In the genomic region with DNA sequence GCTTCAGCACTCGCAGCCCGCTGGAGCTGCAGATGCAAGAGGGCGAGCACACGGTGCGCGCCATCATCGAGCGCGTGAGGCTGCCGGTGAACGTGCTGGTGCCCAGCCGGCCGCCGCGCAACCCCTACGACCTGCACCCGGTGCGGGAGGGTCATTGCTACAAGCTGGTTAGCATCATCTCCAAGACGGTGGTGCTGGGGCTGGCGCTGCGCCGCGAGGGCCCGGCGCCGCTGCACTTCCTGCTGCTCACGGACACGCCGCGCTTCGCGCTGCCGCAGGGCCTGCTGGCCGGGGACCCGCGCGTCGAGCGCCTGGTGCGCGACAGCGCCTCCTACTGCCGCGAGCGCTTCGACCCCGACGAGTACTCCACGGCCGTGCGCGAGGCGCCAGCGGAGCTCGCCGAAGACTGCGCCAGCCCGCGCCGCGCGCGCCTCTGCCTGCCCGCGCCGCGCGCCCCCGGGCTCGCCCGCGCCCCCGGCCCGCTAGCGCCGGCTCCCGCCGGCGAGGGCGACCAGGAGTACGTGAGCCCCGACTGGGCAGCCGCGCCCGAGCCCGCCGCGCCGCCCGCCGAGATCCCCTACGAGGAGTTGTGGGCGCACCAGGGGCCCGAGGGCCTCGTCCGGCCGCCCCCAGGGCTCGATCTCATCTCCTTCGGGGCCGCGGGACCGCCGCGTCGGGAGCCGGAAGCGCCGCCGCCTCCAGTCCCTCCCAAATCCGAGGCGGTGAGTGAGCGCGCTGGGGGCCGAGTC, we compare ENCODE assay signal across 1 cellular context.
TF ChIP-seq lines count a peak whose summit lies in the region.

No MANE protein-coding gene starts in this region.

TF ChIP-seq in GM12878, 131 proteins besides CTCF, POLR2A, EP300 and RAD21 (continued from another document and continues in another):
- TF ChIP-seq, protein P1, sequence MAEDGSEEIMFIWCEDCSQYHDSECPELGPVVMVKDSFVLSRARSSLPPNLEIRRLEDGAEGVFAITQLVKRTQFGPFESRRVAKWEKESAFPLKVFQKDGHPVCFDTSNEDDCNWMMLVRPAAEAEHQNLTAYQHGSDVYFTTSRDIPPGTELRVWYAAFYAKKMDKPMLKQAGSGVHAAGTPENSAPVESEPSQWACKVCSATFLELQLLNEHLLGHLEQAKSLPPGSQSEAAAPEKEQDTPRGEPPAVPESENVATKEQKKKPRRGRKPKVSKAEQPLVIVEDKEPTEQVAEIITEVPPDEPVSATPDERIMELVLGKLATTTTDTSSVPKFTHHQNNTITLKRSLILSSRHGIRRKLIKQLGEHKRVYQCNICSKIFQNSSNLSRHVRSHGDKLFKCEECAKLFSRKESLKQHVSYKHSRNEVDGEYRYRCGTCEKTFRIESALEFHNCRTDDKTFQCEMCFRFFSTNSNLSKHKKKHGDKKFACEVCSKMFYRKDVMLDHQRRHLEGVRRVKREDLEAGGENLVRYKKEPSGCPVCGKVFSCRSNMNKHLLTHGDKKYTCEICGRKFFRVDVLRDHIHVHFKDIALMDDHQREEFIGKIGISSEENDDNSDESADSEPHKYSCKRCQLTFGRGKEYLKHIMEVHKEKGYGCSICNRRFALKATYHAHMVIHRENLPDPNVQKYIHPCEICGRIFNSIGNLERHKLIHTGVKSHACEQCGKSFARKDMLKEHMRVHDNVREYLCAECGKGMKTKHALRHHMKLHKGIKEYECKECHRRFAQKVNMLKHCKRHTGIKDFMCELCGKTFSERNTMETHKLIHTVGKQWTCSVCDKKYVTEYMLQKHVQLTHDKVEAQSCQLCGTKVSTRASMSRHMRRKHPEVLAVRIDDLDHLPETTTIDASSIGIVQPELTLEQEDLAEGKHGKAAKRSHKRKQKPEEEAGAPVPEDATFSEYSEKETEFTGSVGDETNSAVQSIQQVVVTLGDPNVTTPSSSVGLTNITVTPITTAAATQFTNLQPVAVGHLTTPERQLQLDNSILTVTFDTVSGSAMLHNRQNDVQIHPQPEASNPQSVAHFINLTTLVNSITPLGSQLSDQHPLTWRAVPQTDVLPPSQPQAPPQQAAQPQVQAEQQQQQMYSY (CRISPR knock-in tag; IDR thresholded peaks at IDR 0.05): no peak
- TF ChIP-seq CREM (IDR thresholded peaks at IDR 0.05; ENCODE audit: low read depth) (no peak), SRF (IDR thresholded peaks at IDR 0.05; ENCODE audit: low read depth in 2 of 2, low read length in 2 of 2) (no peak), NFYA (IDR thresholded peaks at IDR 0.05; ENCODE audit: borderline replicate concordance, low read depth, low read length) (no peak), ELK1 (IDR thresholded peaks at IDR 0.05; ENCODE audit: low read depth, low read length) (no peak), USF1 (IDR thresholded peaks at IDR 0.05; ENCODE audit: borderline replicate concordance, extremely low read length, insufficient read depth, low read depth, low read length) (no peak), CEBPZ (IDR thresholded peaks at IDR 0.05; ENCODE audit: low read depth, low read length) (no peak), PAX5 (IDR thresholded peaks at IDR 0.05; ENCODE audit: borderline replicate concordance, low read depth, low read length) (0 out of 2 replicates have a peak, but pooled peaks have one; percentile 16), TBL1XR1 (IDR thresholded peaks at IDR 0.05; ENCODE audit: low read depth, low read length) (no peak), TAF1 (IDR thresholded peaks at IDR 0.05; ENCODE audit: borderline replicate concordance, low read depth, low read length) (0 out of 2 replicates have a peak, but pooled peaks have one; percentile 29), ESRRA (IDR thresholded peaks at IDR 0.05; ENCODE audit: low read length) (no peak), RAD51 (IDR thresholded peaks at IDR 0.05) (no peak), EED (IDR thresholded peaks at IDR 0.05; ENCODE audit: low read depth) (no peak), BCLAF1 (IDR thresholded peaks at IDR 0.05) (no peak), NBN (IDR thresholded peaks at IDR 0.05) (no peak), ZBTB11 (CRISPR knock-in tag; IDR thresholded peaks at IDR 0.05) (no peak), RBBP5 (conservative IDR thresholded peaks at IDR 0.05) (no peak), SMC3 (IDR thresholded peaks at IDR 0.05; ENCODE audit: borderline replicate concordance, low read length) (peak; percentile 29; the same call in 1 of the 2 replicates), CUX1 (IDR thresholded peaks at IDR 0.05; ENCODE audit: insufficient replicate concordance, low read depth, low read length) (no peak), GATAD2B (conservative IDR thresholded peaks at IDR 0.05; ENCODE audit: low read depth) (no peak; the same call in 1 of the 2 replicates), KDM1A (IDR thresholded peaks at IDR 0.05; ENCODE audit: borderline replicate concordance) (no peak), ZSCAN29 (IDR thresholded peaks at IDR 0.05) (no peak), SP1 (IDR thresholded peaks at IDR 0.05; ENCODE audit: low read depth, low read length) (no peak)
- TF ChIP-seq, protein P2, sequence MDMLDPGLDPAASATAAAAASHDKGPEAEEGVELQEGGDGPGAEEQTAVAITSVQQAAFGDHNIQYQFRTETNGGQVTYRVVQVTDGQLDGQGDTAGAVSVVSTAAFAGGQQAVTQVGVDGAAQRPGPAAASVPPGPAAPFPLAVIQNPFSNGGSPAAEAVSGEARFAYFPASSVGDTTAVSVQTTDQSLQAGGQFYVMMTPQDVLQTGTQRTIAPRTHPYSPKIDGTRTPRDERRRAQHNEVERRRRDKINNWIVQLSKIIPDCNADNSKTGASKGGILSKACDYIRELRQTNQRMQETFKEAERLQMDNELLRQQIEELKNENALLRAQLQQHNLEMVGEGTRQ (IDR thresholded peaks at IDR 0.05; ENCODE audit: borderline replicate concordance, low read depth, low read length): no peak
